ENCODE assay signal across 1 cellular context in the genomic region with DNA sequence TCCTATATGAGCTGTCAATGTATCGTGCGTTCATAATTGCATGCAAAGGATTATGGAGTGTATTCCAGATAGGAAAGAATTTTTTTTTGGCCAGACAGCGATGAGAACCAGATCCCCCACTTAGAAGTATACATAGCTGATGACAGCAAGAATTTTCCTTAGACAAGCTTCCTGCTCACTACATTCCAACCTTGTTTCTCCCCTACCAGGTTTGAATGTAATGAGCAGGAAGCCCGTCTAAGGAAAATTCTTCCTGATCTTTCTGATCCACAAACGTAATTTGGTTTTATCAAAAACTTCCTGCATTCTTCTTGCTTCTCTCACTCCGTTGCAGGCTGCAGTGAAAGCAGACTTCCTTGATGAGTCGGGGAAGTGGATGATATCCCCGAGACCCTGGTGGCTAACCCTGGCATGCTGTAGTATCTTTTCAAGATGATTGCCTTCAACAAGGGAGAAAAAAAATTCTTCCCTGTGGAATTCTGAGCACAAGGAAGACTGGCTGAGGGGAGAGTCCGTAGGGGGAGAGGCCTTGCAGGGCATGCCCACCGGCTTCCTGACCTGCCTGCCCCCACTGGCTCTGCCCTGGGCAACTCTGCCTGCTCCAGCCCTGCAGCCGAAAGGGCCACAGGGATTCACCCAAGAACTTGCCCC.
TF ChIP-seq lines count a peak whose summit lies in the region.

No MANE protein-coding gene starts in this region.

TF ChIP-seq in SK-N-SH, 30 proteins besides CTCF, POLR2A, EP300 and RAD21 (continued from another document):
- TF ChIP-seq, protein P1, sequence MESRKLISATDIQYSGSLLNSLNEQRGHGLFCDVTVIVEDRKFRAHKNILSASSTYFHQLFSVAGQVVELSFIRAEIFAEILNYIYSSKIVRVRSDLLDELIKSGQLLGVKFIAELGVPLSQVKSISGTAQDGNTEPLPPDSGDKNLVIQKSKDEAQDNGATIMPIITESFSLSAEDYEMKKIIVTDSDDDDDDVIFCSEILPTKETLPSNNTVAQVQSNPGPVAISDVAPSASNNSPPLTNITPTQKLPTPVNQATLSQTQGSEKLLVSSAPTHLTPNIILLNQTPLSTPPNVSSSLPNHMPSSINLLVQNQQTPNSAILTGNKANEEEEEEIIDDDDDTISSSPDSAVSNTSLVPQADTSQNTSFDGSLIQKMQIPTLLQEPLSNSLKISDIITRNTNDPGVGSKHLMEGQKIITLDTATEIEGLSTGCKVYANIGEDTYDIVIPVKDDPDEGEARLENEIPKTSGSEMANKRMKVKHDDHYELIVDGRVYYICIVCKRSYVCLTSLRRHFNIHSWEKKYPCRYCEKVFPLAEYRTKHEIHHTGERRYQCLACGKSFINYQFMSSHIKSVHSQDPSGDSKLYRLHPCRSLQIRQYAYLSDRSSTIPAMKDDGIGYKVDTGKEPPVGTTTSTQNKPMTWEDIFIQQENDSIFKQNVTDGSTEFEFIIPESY (IDR thresholded peaks at IDR 0.05; ENCODE audit: borderline replicate concordance, low read depth), result no peak
- TF ChIP-seq GABPA (IDR thresholded peaks at IDR 0.05; ENCODE audit: low read depth) (no peak), TEAD4 (IDR thresholded peaks at IDR 0.05; ENCODE audit: borderline replicate concordance, insufficient read depth) (peak; percentile 52; the same call in 1 of the 2 replicates), TCF12 (IDR thresholded peaks at IDR 0.05) (peak; percentile 82), FOSL2 (IDR thresholded peaks at IDR 0.05; ENCODE audit: borderline replicate concordance, low read depth) (peak; percentile 23; the same call in 1 of the 2 replicates)
- TF ChIP-seq, protein P2, sequence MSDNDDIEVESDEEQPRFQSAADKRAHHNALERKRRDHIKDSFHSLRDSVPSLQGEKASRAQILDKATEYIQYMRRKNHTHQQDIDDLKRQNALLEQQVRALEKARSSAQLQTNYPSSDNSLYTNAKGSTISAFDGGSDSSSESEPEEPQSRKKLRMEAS (IDR thresholded peaks at IDR 0.05; ENCODE audit: low read depth), result peak; percentile 47; the same call in 1 of the 2 replicates
- TF ChIP-seq, protein P3, sequence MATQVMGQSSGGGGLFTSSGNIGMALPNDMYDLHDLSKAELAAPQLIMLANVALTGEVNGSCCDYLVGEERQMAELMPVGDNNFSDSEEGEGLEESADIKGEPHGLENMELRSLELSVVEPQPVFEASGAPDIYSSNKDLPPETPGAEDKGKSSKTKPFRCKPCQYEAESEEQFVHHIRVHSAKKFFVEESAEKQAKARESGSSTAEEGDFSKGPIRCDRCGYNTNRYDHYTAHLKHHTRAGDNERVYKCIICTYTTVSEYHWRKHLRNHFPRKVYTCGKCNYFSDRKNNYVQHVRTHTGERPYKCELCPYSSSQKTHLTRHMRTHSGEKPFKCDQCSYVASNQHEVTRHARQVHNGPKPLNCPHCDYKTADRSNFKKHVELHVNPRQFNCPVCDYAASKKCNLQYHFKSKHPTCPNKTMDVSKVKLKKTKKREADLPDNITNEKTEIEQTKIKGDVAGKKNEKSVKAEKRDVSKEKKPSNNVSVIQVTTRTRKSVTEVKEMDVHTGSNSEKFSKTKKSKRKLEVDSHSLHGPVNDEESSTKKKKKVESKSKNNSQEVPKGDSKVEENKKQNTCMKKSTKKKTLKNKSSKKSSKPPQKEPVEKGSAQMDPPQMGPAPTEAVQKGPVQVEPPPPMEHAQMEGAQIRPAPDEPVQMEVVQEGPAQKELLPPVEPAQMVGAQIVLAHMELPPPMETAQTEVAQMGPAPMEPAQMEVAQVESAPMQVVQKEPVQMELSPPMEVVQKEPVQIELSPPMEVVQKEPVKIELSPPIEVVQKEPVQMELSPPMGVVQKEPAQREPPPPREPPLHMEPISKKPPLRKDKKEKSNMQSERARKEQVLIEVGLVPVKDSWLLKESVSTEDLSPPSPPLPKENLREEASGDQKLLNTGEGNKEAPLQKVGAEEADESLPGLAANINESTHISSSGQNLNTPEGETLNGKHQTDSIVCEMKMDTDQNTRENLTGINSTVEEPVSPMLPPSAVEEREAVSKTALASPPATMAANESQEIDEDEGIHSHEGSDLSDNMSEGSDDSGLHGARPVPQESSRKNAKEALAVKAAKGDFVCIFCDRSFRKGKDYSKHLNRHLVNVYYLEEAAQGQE (IDR thresholded peaks at IDR 0.05; ENCODE audit: low read depth, low read length), result 0 out of 2 replicates have a peak, but pooled peaks have one; percentile 3
